ENCODE assay signal across 1 cellular context in the genomic region with DNA sequence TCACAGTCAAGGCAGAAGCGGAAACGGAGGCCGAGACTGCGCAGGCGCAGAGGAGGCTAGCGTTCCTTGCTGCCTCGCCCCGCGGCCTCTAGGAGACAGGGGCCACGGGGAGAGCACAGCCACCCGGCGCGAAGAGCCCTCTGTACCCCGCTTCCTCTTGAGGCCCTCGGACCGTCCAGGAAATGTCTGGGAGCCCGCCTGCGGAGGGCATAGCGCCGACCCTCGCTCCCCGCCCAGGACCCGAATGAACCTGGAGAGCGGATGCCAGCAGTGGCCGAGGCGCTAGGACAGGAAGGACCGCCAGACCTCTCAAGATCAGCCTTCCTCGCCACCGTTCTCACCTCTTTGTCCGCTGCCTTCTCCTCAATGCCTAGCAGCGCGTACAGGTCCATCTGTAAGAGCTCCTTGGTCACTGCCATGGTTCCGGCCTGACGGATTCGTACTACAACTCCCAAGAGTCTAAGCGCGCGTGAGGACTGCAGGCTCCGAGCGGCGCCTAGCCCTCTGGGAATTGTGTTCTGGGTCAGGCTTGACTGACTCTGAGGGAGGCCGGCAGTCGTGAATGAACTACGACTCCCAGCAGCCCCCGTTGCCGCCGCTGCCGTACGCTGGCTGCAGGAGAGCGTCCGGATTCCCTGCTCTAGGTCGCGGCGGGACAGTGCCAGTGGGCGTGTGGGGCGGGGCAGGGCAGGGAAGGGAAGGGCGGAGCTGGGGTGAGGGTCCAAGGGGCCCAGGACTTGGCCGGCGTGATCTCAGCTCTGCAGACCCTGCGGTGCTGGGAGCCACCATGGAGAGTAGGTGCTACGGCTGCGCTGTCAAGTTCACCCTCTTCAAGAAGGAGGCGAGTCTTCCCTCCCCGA.
A peak's percentile ranks its signal among the peaks of the same experiment; 100 is the strongest.
TF ChIP-seq lines count a peak whose summit lies in the region.

A gene with protein sequence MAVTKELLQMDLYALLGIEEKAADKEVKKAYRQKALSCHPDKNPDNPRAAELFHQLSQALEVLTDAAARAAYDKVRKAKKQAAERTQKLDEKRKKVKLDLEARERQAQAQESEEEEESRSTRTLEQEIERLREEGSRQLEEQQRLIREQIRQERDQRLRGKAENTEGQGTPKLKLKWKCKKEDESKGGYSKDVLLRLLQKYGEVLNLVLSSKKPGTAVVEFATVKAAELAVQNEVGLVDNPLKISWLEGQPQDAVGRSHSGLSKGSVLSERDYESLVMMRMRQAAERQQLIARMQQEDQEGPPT (minus strand): TSS at position 446 of the 860 bp plus-strand sequence. CDS start 27 bp downstream, at position 419.
A gene with protein sequence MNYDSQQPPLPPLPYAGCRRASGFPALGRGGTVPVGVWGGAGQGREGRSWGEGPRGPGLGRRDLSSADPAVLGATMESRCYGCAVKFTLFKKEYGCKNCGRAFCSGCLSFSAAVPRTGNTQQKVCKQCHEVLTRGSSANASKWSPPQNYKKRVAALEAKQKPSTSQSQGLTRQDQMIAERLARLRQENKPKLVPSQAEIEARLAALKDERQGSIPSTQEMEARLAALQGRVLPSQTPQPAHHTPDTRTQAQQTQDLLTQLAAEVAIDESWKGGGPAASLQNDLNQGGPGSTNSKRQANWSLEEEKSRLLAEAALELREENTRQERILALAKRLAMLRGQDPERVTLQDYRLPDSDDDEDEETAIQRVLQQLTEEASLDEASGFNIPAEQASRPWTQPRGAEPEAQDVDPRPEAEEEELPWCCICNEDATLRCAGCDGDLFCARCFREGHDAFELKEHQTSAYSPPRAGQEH (plus strand): TSS at position 62 of the 860 bp plus-strand sequence. CDS start 501 bp downstream, at position 563.

TF ChIP-seq in HepG2, 621 proteins besides CTCF, POLR2A, EP300 and RAD21 (continued from another document and continues in another):
- TF ChIP-seq, protein P1, sequence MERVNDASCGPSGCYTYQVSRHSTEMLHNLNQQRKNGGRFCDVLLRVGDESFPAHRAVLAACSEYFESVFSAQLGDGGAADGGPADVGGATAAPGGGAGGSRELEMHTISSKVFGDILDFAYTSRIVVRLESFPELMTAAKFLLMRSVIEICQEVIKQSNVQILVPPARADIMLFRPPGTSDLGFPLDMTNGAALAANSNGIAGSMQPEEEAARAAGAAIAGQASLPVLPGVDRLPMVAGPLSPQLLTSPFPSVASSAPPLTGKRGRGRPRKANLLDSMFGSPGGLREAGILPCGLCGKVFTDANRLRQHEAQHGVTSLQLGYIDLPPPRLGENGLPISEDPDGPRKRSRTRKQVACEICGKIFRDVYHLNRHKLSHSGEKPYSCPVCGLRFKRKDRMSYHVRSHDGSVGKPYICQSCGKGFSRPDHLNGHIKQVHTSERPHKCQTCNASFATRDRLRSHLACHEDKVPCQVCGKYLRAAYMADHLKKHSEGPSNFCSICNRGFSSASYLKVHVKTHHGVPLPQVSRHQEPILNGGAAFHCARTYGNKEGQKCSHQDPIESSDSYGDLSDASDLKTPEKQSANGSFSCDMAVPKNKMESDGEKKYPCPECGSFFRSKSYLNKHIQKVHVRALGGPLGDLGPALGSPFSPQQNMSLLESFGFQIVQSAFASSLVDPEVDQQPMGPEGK (CRISPR knock-in tag; IDR thresholded peaks at IDR 0.05), result no peak; the same call in 1 of the 2 replicates
- TF ChIP-seq CHCHD3 (CRISPR knock-in tag; IDR thresholded peaks at IDR 0.05) (no peak), SPEN (CRISPR knock-in tag; IDR thresholded peaks at IDR 0.05; ENCODE audit: low read depth) (peak; percentile 54), ISX (CRISPR knock-in tag; conservative IDR thresholded peaks at IDR 0.05) (0 out of 2 replicates have a peak, but pooled peaks have one; percentile 24), MAFF (IDR thresholded peaks at IDR 0.05; ENCODE audit: low read depth, low read length) (no peak), ZNF30 (CRISPR knock-in tag; IDR thresholded peaks at IDR 0.05) (no peak), CREM (IDR thresholded peaks at IDR 0.05) (peak; percentile 99), CREM (CRISPR knock-in tag; IDR thresholded peaks at IDR 0.05) (no peak), ZNF782 (CRISPR knock-in tag; IDR thresholded peaks at IDR 0.05; ENCODE audit: borderline replicate concordance) (no peak), ISL2 (CRISPR knock-in tag; IDR thresholded peaks at IDR 0.05) (no peak), ZNF720 (CRISPR knock-in tag; IDR thresholded peaks at IDR 0.05) (no peak), ZNF788 (CRISPR knock-in tag; IDR thresholded peaks at IDR 0.05; ENCODE audit: borderline replicate concordance) (peak; percentile 68; the same call in 1 of the 2 replicates), ZNF674 (CRISPR knock-in tag; IDR thresholded peaks at IDR 0.05; ENCODE audit: low read depth) (no peak), CAMTA2 (CRISPR knock-in tag; IDR thresholded peaks at IDR 0.05; ENCODE audit: borderline replicate concordance) (no peak; the same call in 1 of the 2 replicates), ZIK1 (CRISPR knock-in tag; IDR thresholded peaks at IDR 0.05; ENCODE audit: borderline replicate concordance, low read depth) (no peak; the same call in none of the 2 replicates), JARID2 (CRISPR knock-in tag; IDR thresholded peaks at IDR 0.05; ENCODE audit: insufficient replicate concordance) (no peak), SMYD3 (CRISPR knock-in tag; IDR thresholded peaks at IDR 0.05) (peak; percentile 57; the same call in 1 of the 2 replicates), HES4 (CRISPR knock-in tag; IDR thresholded peaks at IDR 0.05; ENCODE audit: borderline replicate concordance) (peak; percentile 93), ZNF12 (CRISPR knock-in tag; IDR thresholded peaks at IDR 0.05) (no peak), RAD51 (IDR thresholded peaks at IDR 0.05; ENCODE audit: borderline replicate concordance) (no peak), TOPORS (CRISPR knock-in tag; IDR thresholded peaks at IDR 0.05) (no peak), NFIC (IDR thresholded peaks at IDR 0.05; ENCODE audit: low read length) (no peak), ZNF251 (CRISPR knock-in tag; IDR thresholded peaks at IDR 0.05) (peak; percentile 58; the same call in 1 of the 2 replicates), ZNF552 (CRISPR knock-in tag; IDR thresholded peaks at IDR 0.05; ENCODE audit: borderline replicate concordance) (peak; percentile 73; the same call in 1 of the 2 replicates), KMT2A (CRISPR knock-in tag; IDR thresholded peaks at IDR 0.05) (peak; percentile 36; the same call in 1 of the 2 replicates), SOX6 (IDR thresholded peaks at IDR 0.05) (no peak), SOX6 (CRISPR knock-in tag; IDR thresholded peaks at IDR 0.05) (peak; percentile 80), HNF4A (CRISPR knock-in tag; IDR thresholded peaks at IDR 0.05) (peak; percentile 70; the same call in 1 of the 2 replicates), RFX1 (IDR thresholded peaks at IDR 0.05) (no peak), CEBPB (IDR thresholded peaks at IDR 0.05; ENCODE audit: borderline replicate concordance, low read depth, low read length) (no peak), ATM (IDR thresholded peaks at IDR 0.05; ENCODE audit: borderline replicate concordance) (no peak), CENPX (CRISPR knock-in tag; IDR thresholded peaks at IDR 0.05) (no peak), ZNF670 (CRISPR knock-in tag; IDR thresholded peaks at IDR 0.05; ENCODE audit: borderline replicate concordance) (no peak), SNAI1 (CRISPR knock-in tag; IDR thresholded peaks at IDR 0.05; ENCODE audit: borderline replicate concordance) (0 out of 2 replicates have a peak, but pooled peaks have one; percentile 22), TEAD2 (CRISPR knock-in tag; IDR thresholded peaks at IDR 0.05) (no peak), ZFP36L2 (CRISPR knock-in tag; IDR thresholded peaks at IDR 0.05) (no peak), GATAD2A (CRISPR knock-in tag; IDR thresholded peaks at IDR 0.05) (peak; percentile 37; the same call in 1 of the 2 replicates), ZMYM2 (CRISPR knock-in tag; IDR thresholded peaks at IDR 0.05) (no peak)
- TF ChIP-seq, protein P2, sequence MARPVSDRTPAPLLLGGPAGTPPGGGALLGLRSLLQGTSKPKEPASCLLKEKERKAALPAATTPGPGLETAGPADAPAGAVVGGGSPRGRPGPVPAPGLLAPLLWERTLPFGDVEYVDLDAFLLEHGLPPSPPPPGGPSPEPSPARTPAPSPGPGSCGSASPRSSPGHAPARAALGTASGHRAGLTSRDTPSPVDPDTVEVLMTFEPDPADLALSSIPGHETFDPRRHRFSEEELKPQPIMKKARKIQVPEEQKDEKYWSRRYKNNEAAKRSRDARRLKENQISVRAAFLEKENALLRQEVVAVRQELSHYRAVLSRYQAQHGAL (CRISPR knock-in tag; IDR thresholded peaks at IDR 0.05; ENCODE audit: not compliant biosample characterization), result peak; percentile 76
- TF ChIP-seq, protein P3, sequence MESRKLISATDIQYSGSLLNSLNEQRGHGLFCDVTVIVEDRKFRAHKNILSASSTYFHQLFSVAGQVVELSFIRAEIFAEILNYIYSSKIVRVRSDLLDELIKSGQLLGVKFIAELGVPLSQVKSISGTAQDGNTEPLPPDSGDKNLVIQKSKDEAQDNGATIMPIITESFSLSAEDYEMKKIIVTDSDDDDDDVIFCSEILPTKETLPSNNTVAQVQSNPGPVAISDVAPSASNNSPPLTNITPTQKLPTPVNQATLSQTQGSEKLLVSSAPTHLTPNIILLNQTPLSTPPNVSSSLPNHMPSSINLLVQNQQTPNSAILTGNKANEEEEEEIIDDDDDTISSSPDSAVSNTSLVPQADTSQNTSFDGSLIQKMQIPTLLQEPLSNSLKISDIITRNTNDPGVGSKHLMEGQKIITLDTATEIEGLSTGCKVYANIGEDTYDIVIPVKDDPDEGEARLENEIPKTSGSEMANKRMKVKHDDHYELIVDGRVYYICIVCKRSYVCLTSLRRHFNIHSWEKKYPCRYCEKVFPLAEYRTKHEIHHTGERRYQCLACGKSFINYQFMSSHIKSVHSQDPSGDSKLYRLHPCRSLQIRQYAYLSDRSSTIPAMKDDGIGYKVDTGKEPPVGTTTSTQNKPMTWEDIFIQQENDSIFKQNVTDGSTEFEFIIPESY (CRISPR knock-in tag; IDR thresholded peaks at IDR 0.05), result no peak
- TF ChIP-seq, protein P4, sequence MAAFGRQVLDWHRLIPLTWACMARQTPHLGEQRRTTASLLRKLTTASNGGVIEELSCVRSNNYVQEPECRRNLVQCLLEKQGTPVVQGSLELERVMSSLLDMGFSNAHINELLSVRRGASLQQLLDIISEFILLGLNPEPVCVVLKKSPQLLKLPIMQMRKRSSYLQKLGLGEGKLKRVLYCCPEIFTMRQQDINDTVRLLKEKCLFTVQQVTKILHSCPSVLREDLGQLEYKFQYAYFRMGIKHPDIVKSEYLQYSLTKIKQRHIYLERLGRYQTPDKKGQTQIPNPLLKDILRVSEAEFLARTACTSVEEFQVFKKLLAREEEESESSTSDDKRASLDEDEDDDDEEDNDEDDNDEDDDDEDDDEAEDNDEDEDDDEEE (CRISPR knock-in tag; IDR thresholded peaks at IDR 0.05), result peak; percentile 77; the same call in 1 of the 2 replicates
- TF ChIP-seq, protein P5, sequence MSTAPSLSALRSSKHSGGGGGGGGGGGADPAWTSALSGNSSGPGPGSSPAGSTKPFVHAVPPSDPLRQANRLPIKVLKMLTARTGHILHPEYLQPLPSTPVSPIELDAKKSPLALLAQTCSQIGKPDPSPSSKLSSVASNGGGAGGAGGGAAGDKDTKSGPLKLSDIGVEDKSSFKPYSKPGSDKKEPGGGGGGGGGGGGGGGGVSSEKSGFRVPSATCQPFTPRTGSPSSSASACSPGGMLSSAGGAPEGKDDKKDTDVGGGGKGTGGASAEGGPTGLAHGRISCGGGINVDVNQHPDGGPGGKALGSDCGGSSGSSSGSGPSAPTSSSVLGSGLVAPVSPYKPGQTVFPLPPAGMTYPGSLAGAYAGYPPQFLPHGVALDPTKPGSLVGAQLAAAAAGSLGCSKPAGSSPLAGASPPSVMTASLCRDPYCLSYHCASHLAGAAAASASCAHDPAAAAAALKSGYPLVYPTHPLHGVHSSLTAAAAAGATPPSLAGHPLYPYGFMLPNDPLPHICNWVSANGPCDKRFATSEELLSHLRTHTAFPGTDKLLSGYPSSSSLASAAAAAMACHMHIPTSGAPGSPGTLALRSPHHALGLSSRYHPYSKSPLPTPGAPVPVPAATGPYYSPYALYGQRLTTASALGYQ (CRISPR knock-in tag; IDR thresholded peaks at IDR 0.05), result no peak; the same call in 1 of the 2 replicates
- TF ChIP-seq, protein P6, sequence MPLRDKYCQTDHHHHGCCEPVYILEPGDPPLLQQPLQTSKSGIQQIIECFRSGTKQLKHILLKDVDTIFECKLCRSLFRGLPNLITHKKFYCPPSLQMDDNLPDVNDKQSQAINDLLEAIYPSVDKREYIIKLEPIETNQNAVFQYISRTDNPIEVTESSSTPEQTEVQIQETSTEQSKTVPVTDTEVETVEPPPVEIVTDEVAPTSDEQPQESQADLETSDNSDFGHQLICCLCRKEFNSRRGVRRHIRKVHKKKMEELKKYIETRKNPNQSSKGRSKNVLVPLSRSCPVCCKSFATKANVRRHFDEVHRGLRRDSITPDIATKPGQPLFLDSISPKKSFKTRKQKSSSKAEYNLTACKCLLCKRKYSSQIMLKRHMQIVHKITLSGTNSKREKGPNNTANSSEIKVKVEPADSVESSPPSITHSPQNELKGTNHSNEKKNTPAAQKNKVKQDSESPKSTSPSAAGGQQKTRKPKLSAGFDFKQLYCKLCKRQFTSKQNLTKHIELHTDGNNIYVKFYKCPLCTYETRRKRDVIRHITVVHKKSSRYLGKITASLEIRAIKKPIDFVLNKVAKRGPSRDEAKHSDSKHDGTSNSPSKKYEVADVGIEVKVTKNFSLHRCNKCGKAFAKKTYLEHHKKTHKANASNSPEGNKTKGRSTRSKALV (CRISPR knock-in tag; IDR thresholded peaks at IDR 0.05), result peak; percentile 54
- TF ChIP-seq, protein P7, sequence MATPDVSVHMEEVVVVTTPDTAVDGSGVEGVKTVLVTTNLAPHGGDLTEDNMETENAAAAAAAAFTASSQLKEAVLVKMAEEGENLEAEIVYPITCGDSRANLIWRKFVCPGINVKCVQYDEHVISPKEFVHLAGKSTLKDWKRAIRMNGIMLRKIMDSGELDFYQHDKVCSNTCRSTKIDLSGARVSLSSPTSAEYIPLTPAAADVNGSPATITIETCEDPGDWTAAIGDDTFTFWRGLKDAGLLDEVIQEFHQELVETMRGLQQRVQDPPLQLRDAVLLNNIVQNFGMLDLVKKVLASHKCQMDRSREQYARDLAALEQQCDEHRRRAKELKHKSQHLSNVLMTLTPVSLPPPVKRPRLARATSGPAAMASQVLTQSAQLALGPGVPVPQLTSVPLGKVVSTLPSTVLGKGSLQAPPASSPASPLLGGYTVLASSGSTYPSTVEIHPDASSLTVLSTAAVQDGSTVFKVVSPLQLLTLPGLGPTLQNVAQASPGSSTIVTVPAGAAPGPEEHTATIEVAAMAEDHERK (CRISPR knock-in tag; IDR thresholded peaks at IDR 0.05; ENCODE audit: low read depth), result peak; percentile 97
- TF ChIP-seq, protein P8, sequence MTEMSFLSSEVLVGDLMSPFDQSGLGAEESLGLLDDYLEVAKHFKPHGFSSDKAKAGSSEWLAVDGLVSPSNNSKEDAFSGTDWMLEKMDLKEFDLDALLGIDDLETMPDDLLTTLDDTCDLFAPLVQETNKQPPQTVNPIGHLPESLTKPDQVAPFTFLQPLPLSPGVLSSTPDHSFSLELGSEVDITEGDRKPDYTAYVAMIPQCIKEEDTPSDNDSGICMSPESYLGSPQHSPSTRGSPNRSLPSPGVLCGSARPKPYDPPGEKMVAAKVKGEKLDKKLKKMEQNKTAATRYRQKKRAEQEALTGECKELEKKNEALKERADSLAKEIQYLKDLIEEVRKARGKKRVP (CRISPR knock-in tag; IDR thresholded peaks at IDR 0.05), result no peak
